ENCODE assay signal across 36 cellular contexts in the genomic region with DNA sequence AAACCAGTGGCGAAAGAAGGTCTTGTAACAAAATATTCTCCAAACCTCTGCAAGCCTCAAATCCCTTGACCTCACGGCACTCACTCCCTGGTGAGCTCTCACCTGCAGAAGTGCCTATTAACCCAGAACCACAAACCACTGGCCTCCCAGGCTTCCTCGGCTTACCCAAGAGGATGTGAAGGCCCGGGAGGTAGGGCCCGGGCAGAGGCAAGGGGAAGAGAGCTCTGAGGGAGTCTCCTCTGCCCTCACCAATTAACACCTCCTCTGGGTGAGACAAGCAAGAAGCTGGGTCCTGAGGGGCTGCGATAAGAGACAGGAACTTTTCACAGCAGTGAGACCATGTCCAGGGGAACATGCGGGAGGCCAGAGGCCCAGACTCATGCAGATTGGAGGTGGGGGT. TPM values are rescaled to one million over a fixed set of nuclear protein-coding genes. Genes with fewer than 3 reads are reported as not detected.
"Had no signal": no experiment of that assay in that cellular context is flagged by ENCODE, and none has a peak within 500 bp of the region (broad histone marks: within the 10 kb centered on the region; RNA-seq: fewer than 3 reads in every experiment).

No MANE protein-coding gene starts in this region.

- H3K9me3 ChIP-seq: colonic mucosa, gastrocnemius medialis, left ventricle myocardium inferior, mucosa of descending colon, prostate gland, right atrium auricular region, sigmoid colon, stomach, thyroid gland, vagina had no signal

- H3K4me2 ChIP-seq: hepatocyte had no signal

- H3K27ac ChIP-seq: colonic mucosa, epithelial cell of prostate, gastrocnemius medialis, hepatocyte, left ventricle myocardium inferior, prostate gland, right atrium auricular region, sigmoid colon, stomach, thyroid gland, vagina had no signal

- H3K4me1 ChIP-seq: colonic mucosa, prostate gland, right atrium auricular region, sigmoid colon, stomach, thyroid gland, vagina had no signal

- H3K9me3 Mint-ChIP-seq: dendritic cell treated with granulocyte-macrophage colony-stimulating factor and Interleukin-4, amounts not matched to agents 40 ng/mL and 50 ng/mL, for 4 days; endodermal cell; memory B cell; mesothelial cell of epicardium; naive B cell; natural killer cell treated with Interleukin-12 subunit alpha and Interleukin-12 subunit beta and Interleukin-15 and Interleukin-18, amount 100 ng/mL, for 72 hours; neural crest cell; stimulated activated effector memory CD8-positive, alpha-beta T cell treated with anti-CD3 and anti-CD28 coated beads, Interleukin-12 subunit alpha, Interleukin-12 subunit beta, amount 100 ng/mL, for 72 hours had no signal

- H3K36me3 ChIP-seq: colonic mucosa, prostate gland, right atrium auricular region, thyroid gland, vagina had no signal

- H3K27me3 ChIP-seq: colonic mucosa, gastrocnemius medialis, hepatocyte, right atrium auricular region, sigmoid colon, stomach, thyroid gland, vagina had no signal

- ATAC-seq: esophagus mucosa; gastrocnemius medialis; left colon; mucosa of descending colon; natural killer cell treated with Interleukin-12 subunit alpha and Interleukin-12 subunit beta and Interleukin-15 and Interleukin-18, amount 100 ng/mL, for 72 hours; stimulated activated effector memory CD8-positive, alpha-beta T cell treated with anti-CD3 and anti-CD28 coated beads, Interleukin-12 subunit alpha, Interleukin-12 subunit beta, amount 100 ng/mL, for 72 hours had no signal

- H3K27me3 Mint-ChIP-seq: dendritic cell treated with granulocyte-macrophage colony-stimulating factor and Interleukin-4, amounts not matched to agents 40 ng/mL and 50 ng/mL, for 4 days; naive B cell; natural killer cell treated with Interleukin-12 subunit alpha and Interleukin-12 subunit beta and Interleukin-15 and Interleukin-18, amount 100 ng/mL, for 72 hours had no signal

- H3K27ac Mint-ChIP-seq: dendritic cell treated with granulocyte-macrophage colony-stimulating factor and Interleukin-4, amounts not matched to agents 40 ng/mL and 50 ng/mL, for 4 days; endodermal cell; memory B cell; mesothelial cell of epicardium; naive B cell; natural killer cell treated with Interleukin-12 subunit alpha and Interleukin-12 subunit beta and Interleukin-15 and Interleukin-18, amount 100 ng/mL, for 72 hours; stimulated activated effector memory CD8-positive, alpha-beta T cell treated with anti-CD3 and anti-CD28 coated beads, Interleukin-12 subunit alpha, Interleukin-12 subunit beta, amount 100 ng/mL, for 72 hours had no signal

- H3K79me2 ChIP-seq: hepatocyte had no signal

- DNase-seq: colonic mucosa; effector CD8-positive, alpha-beta T cell; endodermal cell; foreskin fibroblast; gastrocnemius medialis; head of caudate nucleus; kidney glomerular epithelial cell; left colon; left ventricle myocardium inferior; naive B cell; sigmoid colon; stimulated activated CD4-positive, alpha-beta T cell treated with anti-CD3 and anti-CD28 coated beads, Interleukin-2, amount 100 ng/mL, for 24 hours; stimulated activated CD4-positive, alpha-beta T cell treated with anti-CD3 and anti-CD28 coated beads, Interleukin-4, amount 100 ng/mL, for 24 hours; stimulated activated naive CD4-positive, alpha-beta T cell treated with Interleukin-2 at 50 U/mL for 16 hours; stomach; thyroid gland; trophoblast cell had no signal

- H3K4me1 Mint-ChIP-seq: memory B cell; mesothelial cell of epicardium; stimulated activated effector memory CD8-positive, alpha-beta T cell treated with anti-CD3 and anti-CD28 coated beads, Interleukin-12 subunit alpha, Interleukin-12 subunit beta, amount 100 ng/mL, for 72 hours had no signal

- H3K4me3 Mint-ChIP-seq: dendritic cell treated with granulocyte-macrophage colony-stimulating factor and Interleukin-4, amounts not matched to agents 40 ng/mL and 50 ng/mL, for 4 days; endodermal cell; memory B cell; mesothelial cell of epicardium; natural killer cell treated with Interleukin-12 subunit alpha and Interleukin-12 subunit beta and Interleukin-15 and Interleukin-18, amount 100 ng/mL, for 72 hours; neural crest cell; stimulated activated effector memory CD8-positive, alpha-beta T cell treated with anti-CD3 and anti-CD28 coated beads, Interleukin-12 subunit alpha, Interleukin-12 subunit beta, amount 100 ng/mL, for 72 hours had no signal

- H3K4me3 ChIP-seq: colonic mucosa, gastrocnemius medialis, hepatocyte, left ventricle myocardium inferior, lung, mucosa of descending colon, prostate gland, right atrium auricular region, sigmoid colon, stomach, thyroid gland, vagina had no signal

- H3K36me3 Mint-ChIP-seq: mesothelial cell of epicardium; naive B cell; natural killer cell treated with Interleukin-12 subunit alpha and Interleukin-12 subunit beta and Interleukin-15 and Interleukin-18, amount 100 ng/mL, for 72 hours; stimulated activated effector memory CD8-positive, alpha-beta T cell treated with anti-CD3 and anti-CD28 coated beads, Interleukin-12 subunit alpha, Interleukin-12 subunit beta, amount 100 ng/mL, for 72 hours had no signal

RNA-seq across cellular contexts. Expression of a gene that starts 53.7 kb away (rescaled TPM):
- total RNA-seq: esophagus mucosa; gastrocnemius medialis; glomerular endothelial cell; left ventricle myocardium inferior; mesothelial cell of epicardium; natural killer cell treated with Interleukin-12 subunit alpha and Interleukin-12 subunit beta and Interleukin-15 and Interleukin-18, amount 100 ng/mL, for 72 hours; neural crest cell; osteocyte; sigmoid colon; skeletal muscle tissue; subcutaneous adipose tissue; ureter; vagina had no signal
